ENCODE assay signal across 9 cellular contexts in the genomic region with DNA sequence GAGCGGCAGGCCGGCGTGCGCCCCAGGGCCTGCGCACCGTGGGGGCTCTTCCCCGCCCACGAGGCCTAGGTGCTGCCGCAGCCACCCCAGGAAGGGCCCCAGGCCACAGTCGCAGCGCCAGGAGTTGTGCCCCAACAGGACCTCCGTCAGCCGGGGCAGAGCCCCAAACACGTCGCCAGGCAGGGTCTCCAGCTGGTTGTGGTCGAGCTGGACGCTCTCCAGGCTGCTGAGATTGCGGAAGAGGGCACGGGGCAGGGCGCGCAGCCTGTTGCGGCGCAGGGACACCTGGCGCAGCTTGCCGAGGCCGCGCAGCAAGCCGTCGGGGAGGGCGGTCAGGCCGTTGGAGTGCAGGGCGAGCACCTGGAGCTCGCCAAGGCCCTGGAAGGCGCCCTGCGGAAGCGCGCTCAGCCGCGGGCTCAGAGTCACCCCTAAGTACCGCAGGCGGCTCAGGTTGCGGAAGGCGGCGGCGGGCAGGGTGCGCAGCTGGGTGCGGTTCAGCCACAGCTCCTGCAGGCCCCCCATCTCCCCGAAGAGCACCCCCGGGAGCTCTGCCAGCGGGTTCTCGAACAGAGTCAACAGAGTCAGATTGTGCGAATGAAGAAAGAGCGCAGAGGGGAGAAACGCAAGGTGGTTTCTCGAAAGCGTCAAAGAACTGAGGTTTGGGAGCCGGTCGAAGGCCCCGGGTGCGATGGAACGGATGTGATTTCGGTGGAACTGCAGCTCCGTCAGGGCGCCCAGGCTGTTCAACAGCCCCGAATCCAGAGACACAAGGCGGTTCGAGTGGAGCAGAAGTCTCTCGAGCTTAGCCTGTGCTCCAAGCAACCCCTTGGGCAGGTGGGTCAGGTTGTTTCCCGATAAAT. TPM values are rescaled to one million over a fixed set of nuclear protein-coding genes. Genes with fewer than 3 reads are reported as not detected.
DNase-seq lines count a peak whose midpoint lies in the region; ATAC-seq and TF ChIP-seq lines count a peak whose summit lies in the region.
"Had no signal": no experiment of that assay in that cellular context is flagged by ENCODE, and none has a peak within 500 bp of the region (broad histone marks: within the 10 kb centered on the region; RNA-seq: fewer than 3 reads in every experiment).

No MANE protein-coding gene starts in this region.

- TF ChIP-seq CTCF in upper lobe of right lung (IDR thresholded peaks at IDR 0.05): no peak

- H3K4me1 ChIP-seq in upper lobe of right lung: peaks cover 16% of the 10 kb centered on the region
- peaks cover 8% of the 10 kb centered on the region for H3K4me1 ChIP-seq in HAP-1

- in situ Hi-C loops in HAP-1 (cut with MboI; ENCODE audit: low sequenced_read_pairs): no loop called here

- no peaks in the 10 kb centered on the region for H3K9me3 ChIP-seq in upper lobe of right lung
- H3K9me3 ChIP-seq in HAP-1: no peaks in the 10 kb centered on the region

- ATAC-seq in Right ventricle myocardium superior (ENCODE audit: poor library complexity): peak; percentile 34
- peak; percentile 57 for ATAC-seq in left lobe of liver
- ATAC-seq in upper lobe of right lung: peak; percentile 59

- H3K4me3 ChIP-seq in upper lobe of right lung (peak overlapping the region; percentile 31), HAP-1 (no peak overlapping the region)

- intact Hi-C loops in Right ventricle myocardium superior (cut with DNase I) (no loop called here), cardiac septum (cut with DNase I) (loop anchor here (5.0 kb wide), 1 partner anchor 65 kb away; no protein-coding TSS in a partner anchor), upper lobe of right lung (cut with DNase I) (loop anchor here (10.0 kb wide), 1 partner anchor 62 kb away; no protein-coding TSS in a partner anchor)

- no peak overlapping the region for H3K27ac ChIP-seq in upper lobe of right lung

- H3K27me3 ChIP-seq in upper lobe of right lung (peaks cover 44% of the 10 kb centered on the region), HAP-1 (ENCODE audit: low read depth) (no peaks in the 10 kb centered on the region)

- DNase-seq in Right ventricle myocardium superior (no peak), cardiac septum (ENCODE audit: low spot score) (no peak), left lobe of liver (ENCODE audit: low spot score) (peak; percentile 54), upper lobe of right lung (peak; percentile 67), cerebellum (ENCODE audit: low spot score) (no peak), HAP-1 (ENCODE audit: low spot score in 2 of 2) (no peak), 8988T (no peak)
- DNase-seq in activated naive CD4-positive, alpha-beta T cell (lab: John Stamatoyannopoulos, UW): peak in 3 of 4 experiments; percentile 10 to 51 (median 49)

- H3K36me3 ChIP-seq in upper lobe of right lung: no peaks in the 10 kb centered on the region
- H3K36me3 ChIP-seq in HAP-1 (replicated peaks): no peaks in the 10 kb centered on the region

RNA-seq across cellular contexts. Expression of gene GP5, which starts 1.9 kb away (rescaled TPM):
- total RNA-seq in Right ventricle myocardium superior: not detected
- total RNA-seq in cardiac septum: 0.22 TPM
- total RNA-seq in left lobe of liver: 0.10 TPM
- 0.26 TPM for total RNA-seq in upper lobe of right lung
- 0.09 TPM for total RNA-seq in cerebellum
- total RNA-seq: myocyte had no signal

RNA-seq across cellular contexts. Expression of gene LRRC15, which starts 27.6 kb away (rescaled TPM):
- total RNA-seq in Right ventricle myocardium superior (0.16 TPM), cardiac septum (0.38 TPM), left lobe of liver (not detected), upper lobe of right lung (1.1 TPM), cerebellum (not detected)
- total RNA-seq: myocyte had no signal

RNA-seq across cellular contexts. Expression of gene CPN2, which starts 46.0 kb away (rescaled TPM):
- total RNA-seq in Right ventricle myocardium superior (2.4 TPM), cardiac septum (0.35 TPM), left lobe of liver (159 TPM), upper lobe of right lung (not detected), cerebellum (not detected)
- total RNA-seq: myocyte had no signal

Comparison
In these comparisons a context has a peak if more than half of its experiments do, and no peak if none do; other contexts are left out.
1. DNase-seq: peak in activated naive CD4-positive, alpha-beta T cell (3 of 4), left lobe of liver (single experiment) and upper lobe of right lung (single experiment); none in Right ventricle myocardium superior (single experiment), cardiac septum (single experiment), cerebellum (single experiment), HAP-1 (0 of 2) and 8988T (single experiment).
2. RNA of gene CPN2, which starts 46.0 kb away (total RNA-seq): 159 TPM in left lobe of liver (single experiment); 2.4 TPM in Right ventricle myocardium superior (single experiment), 0.35 TPM in cardiac septum (single experiment), not detected in upper lobe of right lung (single experiment) and not detected in cerebellum (single experiment); every median in the first group is over 10 times any median in the second.
3. Peak in every context shown above with its lines, with median percentiles within 50 percentile points of each other: ATAC-seq.